21 cellular contexts compared by ENCODE assay signal in the genomic region with DNA sequence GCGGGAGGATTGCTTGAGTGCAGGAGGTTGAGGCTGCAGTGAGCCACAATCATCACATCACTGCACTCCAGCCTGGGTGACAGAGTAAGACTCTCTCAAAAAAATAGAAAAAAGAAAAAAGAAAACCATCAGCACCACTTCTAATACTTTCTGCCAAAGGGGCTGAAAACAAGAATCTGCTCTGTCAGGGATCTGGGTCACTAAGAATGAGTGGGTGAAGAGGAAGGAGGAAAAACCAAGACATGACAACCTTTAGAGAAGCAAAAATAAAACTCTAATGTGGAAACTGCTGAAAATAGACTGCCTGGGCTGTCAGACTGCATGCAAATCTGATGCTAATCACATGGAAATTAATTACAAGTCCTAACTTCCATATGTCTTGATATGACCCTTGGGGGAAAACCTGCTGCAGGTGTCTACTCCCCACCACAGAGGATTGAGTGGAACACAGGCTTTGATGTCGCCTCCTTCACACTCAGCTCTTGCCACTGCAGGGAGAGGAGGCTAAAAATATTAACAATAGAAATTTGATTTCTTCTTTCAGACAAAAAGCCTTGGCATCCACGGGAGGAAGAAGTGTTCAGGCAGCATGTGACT.
DNase-seq lines count a peak whose midpoint lies in the region; ATAC-seq and TF ChIP-seq lines count a peak whose summit lies in the region.
"Had no signal": no experiment of that assay in that cellular context is flagged by ENCODE, and none has a peak within 500 bp of the region (broad histone marks: within the 10 kb centered on the region; RNA-seq: fewer than 3 reads in every experiment).

No MANE protein-coding gene starts in this region.

- DNase-seq in activated effector memory CD4-positive, alpha-beta T cell treated with anti-CD3 and anti-CD28 coated beads, Interleukin-2, amount 50 U/mL, for 16 hours, result peak; percentile 59
- no peak for DNase-seq in activated effector memory CD4-positive, alpha-beta T cell treated with Interleukin-2 at 50 U/mL for 16 hours
- DNase-seq in DND-41 (no peak), SJCRH30 (no peak), activated gamma-delta T cell treated with Interleukin-2 at 50 U/mL for 16 hours (no peak), breast epithelium (ENCODE audit: low spot score in 2 of 2) (no peak)
- DNase-seq in activated naive CD8-positive, alpha-beta T cell treated with anti-CD3 and anti-CD28 coated beads, Interleukin-2, amount 50 U/mL, for 24 hours, result no peak
- DNase-seq in stimulated activated naive CD8-positive, alpha-beta T cell treated with anti-CD3 and anti-CD28 coated beads, Interleukin-15, Interleukin-2, amounts not matched to agents 100 U/mL and 50 U/mL, for 24 hours, result no peak
- DNase-seq: ACHN; activated CD4-positive, alpha-beta T cell treated with anti-CD3 and anti-CD28 coated beads for 48 hours; cerebellar nuclear complex; glutamatergic neuron; mammary epithelial cell; NCI-H146; NCI-H510A; T-helper 1 cell; uterus had no signal

- no peak for TF ChIP-seq CTCF in DND-41 (IDR thresholded peaks at IDR 0.05; ENCODE audit: borderline replicate concordance, extremely low read depth, low read length, poor library complexity, severe bottlenecking)
- TF ChIP-seq CTCF in breast epithelium (IDR thresholded peaks at IDR 0.05), result no peak

- peaks cover 76% of the 10 kb centered on the region for H3K4me1 Mint-ChIP-seq in activated naive CD8-positive, alpha-beta T cell treated with anti-CD3 and anti-CD28 coated beads, Interleukin-2, amount 50 U/mL, for 24 hours

- no peaks in the 10 kb centered on the region for H3K9me3 ChIP-seq in DND-41 (ENCODE audit: insufficient read depth, low read length, severe bottlenecking)
- H3K9me3 ChIP-seq in SJCRH30 (replicated peaks), result no peaks in the 10 kb centered on the region
- H3K9me3 ChIP-seq in breast epithelium, result no peaks in the 10 kb centered on the region
- H3K9me3 ChIP-seq: ascending aorta, prostate gland, SJSA1, uterus had no signal

- H3K4me3 Mint-ChIP-seq in activated naive CD8-positive, alpha-beta T cell treated with anti-CD3 and anti-CD28 coated beads, Interleukin-2, amount 50 U/mL, for 24 hours, result peak overlapping the region; percentile 28

- 0 out of 2 replicates have a peak, but pooled peaks cover 12% of the 10 kb centered on the region for H4K20me1 ChIP-seq in DND-41 (ENCODE audit: insufficient read depth, low read length)

- H3K4me3 ChIP-seq in DND-41 (ENCODE audit: low read depth in 1 of 2, low read length in 2 of 2) (no peak overlapping the region), SJCRH30 (no peak overlapping the region), breast epithelium (no peak overlapping the region)
- H3K4me3 ChIP-seq: ascending aorta, prostate gland, SJSA1, uterus had no signal

- TF ChIP-seq POLR2A in breast epithelium (IDR thresholded peaks at IDR 0.05), result no peak

- peaks cover 31% of the 10 kb centered on the region for H3K4me1 ChIP-seq in DND-41 (ENCODE audit: insufficient read depth, low read length)
- H3K4me1 ChIP-seq in SJCRH30, result no peaks in the 10 kb centered on the region
- no peaks in the 10 kb centered on the region for H3K4me1 ChIP-seq in breast epithelium
- H3K4me1 ChIP-seq: ascending aorta, prostate gland, SJSA1, uterus had no signal

- H3K36me3 ChIP-seq in DND-41 (ENCODE audit: insufficient read depth, low read length), result peaks cover 51% of the 10 kb centered on the region
- H3K36me3 ChIP-seq in SJCRH30, result no peaks in the 10 kb centered on the region
- H3K36me3 ChIP-seq in breast epithelium, result no peaks in the 10 kb centered on the region
- H3K36me3 ChIP-seq: ascending aorta, prostate gland, SJSA1, uterus had no signal

- H3K27ac ChIP-seq in DND-41 (ENCODE audit: low read length), result peak overlapping the region; percentile 69; the same call in 1 of the 2 replicates
- no peak overlapping the region for H3K27ac ChIP-seq in SJCRH30
- H3K27ac ChIP-seq in breast epithelium, result no peak overlapping the region
- H3K27ac ChIP-seq: ascending aorta, C4-2B, prostate gland, SJSA1, uterus had no signal

- H3K4me2 ChIP-seq in DND-41 (ENCODE audit: insufficient read depth, low read length), result no peak overlapping the region

- H3K27ac Mint-ChIP-seq in activated naive CD8-positive, alpha-beta T cell treated with anti-CD3 and anti-CD28 coated beads, Interleukin-2, amount 50 U/mL, for 24 hours, result peak overlapping the region; percentile 86

- H3K9me3 Mint-ChIP-seq in activated naive CD8-positive, alpha-beta T cell treated with anti-CD3 and anti-CD28 coated beads, Interleukin-2, amount 50 U/mL, for 24 hours, result no peaks in the 10 kb centered on the region

- ATAC-seq in DND-41 (ENCODE audit: insufficient read depth, low read depth), result peak; percentile 45; the same call in 1 of the 3 replicates
- peak; percentile 72 for ATAC-seq in activated naive CD8-positive, alpha-beta T cell treated with anti-CD3 and anti-CD28 coated beads, Interleukin-2, amount 50 U/mL, for 24 hours
- peak; percentile 69 for ATAC-seq in stimulated activated naive CD8-positive, alpha-beta T cell treated with anti-CD3 and anti-CD28 coated beads, Interleukin-15, Interleukin-2, amounts not matched to agents 100 U/mL and 50 U/mL, for 24 hours

- H3K27me3 Mint-ChIP-seq in activated naive CD8-positive, alpha-beta T cell treated with anti-CD3 and anti-CD28 coated beads, Interleukin-2, amount 50 U/mL, for 24 hours, result no peaks in the 10 kb centered on the region

- no peak overlapping the region for H2AFZ ChIP-seq in DND-41 (ENCODE audit: low read depth, low read length)

- intact Hi-C loops in breast epithelium (cut with DNase I; ENCODE audit: low total_unique reads), result no loop called here

- no peak overlapping the region for H3K9ac ChIP-seq in DND-41 (ENCODE audit: low read depth, low read length)

- peaks cover 27% of the 10 kb centered on the region for H3K36me3 Mint-ChIP-seq in activated naive CD8-positive, alpha-beta T cell treated with anti-CD3 and anti-CD28 coated beads, Interleukin-2, amount 50 U/mL, for 24 hours (ENCODE audit: low read depth)

- H3K79me2 ChIP-seq in DND-41 (ENCODE audit: insufficient read depth, low read length), result peaks cover 48% of the 10 kb centered on the region

- H3K27me3 ChIP-seq in DND-41 (ENCODE audit: insufficient read depth, low read length, poor library complexity) (no peaks in the 10 kb centered on the region), SJCRH30 (no peaks in the 10 kb centered on the region), breast epithelium (no peaks in the 10 kb centered on the region)
- H3K27me3 ChIP-seq: ascending aorta, SJSA1, uterus had no signal
